33 cellular contexts compared by ENCODE assay signal in the genomic region with DNA sequence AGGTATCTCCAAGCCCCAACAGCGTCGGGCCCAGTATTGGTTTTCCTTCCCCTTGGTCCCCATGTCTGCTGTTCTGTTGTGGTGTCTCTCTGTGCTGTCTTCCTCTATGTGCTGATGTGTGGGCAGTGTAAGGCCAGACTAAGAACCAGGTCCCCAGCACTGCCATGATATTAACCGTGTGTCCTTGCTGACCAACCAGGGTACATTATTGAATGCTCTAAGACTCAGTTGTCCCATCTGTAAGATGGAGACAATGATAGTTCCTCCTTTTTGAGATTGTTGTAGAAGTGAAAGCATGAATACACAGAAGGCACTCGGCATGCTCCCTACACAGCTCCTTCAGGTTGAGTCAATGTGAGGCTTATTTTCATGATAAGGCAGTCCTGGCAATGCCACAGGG. TPM values are rescaled to one million over a fixed set of nuclear protein-coding genes. Genes with fewer than 3 reads are reported as not detected.
"Had no signal": no experiment of that assay in that cellular context is flagged by ENCODE, and none has a peak within 500 bp of the region (broad histone marks: within the 10 kb centered on the region; RNA-seq: fewer than 3 reads in every experiment).

No MANE protein-coding gene starts in this region.

- H3K27ac ChIP-seq: neutrophil, pancreas, psoas muscle, skin epidermis, suprapubic skin, testis, tibial artery, transverse colon, upper lobe of right lung, uterus had no signal

- H3K36me3 Mint-ChIP-seq: natural killer cell treated with Interleukin-12 subunit alpha and Interleukin-12 subunit beta and Interleukin-15 and Interleukin-18, amount 100 ng/mL, for 72 hours; stimulated activated memory B cell treated with anti-CD40 and anti-IgM and Interleukin-4, amounts not matched to agents 10 μg/mL and 1 μg/mL and 100 μg/mL, for 72 hours had no signal

- H3K9me3 ChIP-seq: neutrophil, pancreas, suprapubic skin, testis, tibial artery, upper lobe of right lung had no signal

- H3K4me3 ChIP-seq: pancreas, psoas muscle, skin epidermis, suprapubic skin, testis, tibial artery, transverse colon, upper lobe of right lung, uterus had no signal

- H3K9me3 Mint-ChIP-seq: natural killer cell treated with Interleukin-12 subunit alpha and Interleukin-12 subunit beta and Interleukin-15 and Interleukin-18, amount 100 ng/mL, for 72 hours; stimulated activated naive CD8-positive, alpha-beta T cell treated with anti-CD3 and anti-CD28 coated beads, Interleukin-15, amount 100 ng/mL, for 72 hours had no signal

- H3K27me3 ChIP-seq: neutrophil, pancreas, suprapubic skin, testis, tibial artery, upper lobe of right lung, uterus had no signal

- FAIRE-seq: pancreas had no signal

- DNase-seq: naive B cell; naive thymus-derived CD8-positive, alpha-beta T cell; nephron progenitor cell; nucleus accumbens; pancreas; psoas muscle; stimulated activated CD4-positive, alpha-beta T cell treated with anti-CD3 and anti-CD28 coated beads, Interleukin-1b, Interleukin-23, amount 100 ng/mL, for 48 hours; stimulated activated CD4-positive, alpha-beta T cell treated with anti-CD3 and anti-CD28 coated beads, Interleukin-4, amount 100 ng/mL, for 1 hour; stimulated activated CD4-positive, alpha-beta T cell treated with anti-CD3 and anti-CD28 coated beads, Interleukin-4, amount 100 ng/mL, for 4 hours; stimulated activated CD8-positive, alpha-beta memory T cell treated with anti-CD3 and anti-CD28 coated beads, Interleukin-4, amount 100 ng/mL, for 48 hours; stimulated activated naive CD4-positive, alpha-beta T cell; stimulated activated naive CD8-positive, alpha-beta T cell treated with anti-CD3 and anti-CD28 coated beads, Interleukin-15, amount 100 ng/mL, for 72 hours; stimulated activated naive CD8-positive, alpha-beta T cell treated with anti-CD3 and anti-CD28 coated beads, Interleukin-15, Interleukin-2, amounts not matched to agents 100 U/mL and 50 U/mL, for 24 hours; substantia nigra; testis; tibial artery; transverse colon; upper lobe of right lung; uterus had no signal

- H3K27ac Mint-ChIP-seq: naive thymus-derived CD8-positive, alpha-beta T cell; natural killer cell treated with Interleukin-12 subunit alpha and Interleukin-12 subunit beta and Interleukin-15 and Interleukin-18, amount 100 ng/mL, for 72 hours; nephron progenitor cell; progenitor cell of endocrine pancreas; stimulated activated memory B cell treated with anti-CD40 and anti-IgM and Interleukin-4, amounts not matched to agents 10 μg/mL and 1 μg/mL and 100 μg/mL, for 72 hours; stimulated activated naive CD8-positive, alpha-beta T cell treated with anti-CD3 and anti-CD28 coated beads, Interleukin-15, amount 100 ng/mL, for 72 hours; type B pancreatic cell had no signal

- H3K4me1 Mint-ChIP-seq: naive B cell; naive thymus-derived CD8-positive, alpha-beta T cell; neural crest cell; stimulated activated memory B cell treated with anti-CD40 and anti-IgM and Interleukin-4, amounts not matched to agents 10 μg/mL and 1 μg/mL and 100 μg/mL, for 72 hours; stimulated activated naive CD8-positive, alpha-beta T cell treated with anti-CD3 and anti-CD28 coated beads, Interleukin-15, amount 100 ng/mL, for 72 hours had no signal

- H3K4me3 Mint-ChIP-seq: naive thymus-derived CD8-positive, alpha-beta T cell; natural killer cell treated with Interleukin-12 subunit alpha and Interleukin-12 subunit beta and Interleukin-15 and Interleukin-18, amount 100 ng/mL, for 72 hours; nephron progenitor cell; neural crest cell; stimulated activated memory B cell treated with anti-CD40 and anti-IgM and Interleukin-4, amounts not matched to agents 10 μg/mL and 1 μg/mL and 100 μg/mL, for 72 hours; stimulated activated naive CD8-positive, alpha-beta T cell treated with anti-CD3 and anti-CD28 coated beads, Interleukin-15, amount 100 ng/mL, for 72 hours; type B pancreatic cell had no signal

- H3K4me1 ChIP-seq: psoas muscle, suprapubic skin, testis, upper lobe of right lung, uterus had no signal

- H3K36me3 ChIP-seq: pancreas, suprapubic skin, transverse colon, upper lobe of right lung, uterus had no signal

RNA-seq across cellular contexts. Expression of a gene that starts 29.0 kb away (rescaled TPM):
- total RNA-seq: naive thymus-derived CD8-positive, alpha-beta T cell; natural killer cell treated with Interleukin-12 subunit alpha and Interleukin-12 subunit beta and Interleukin-15 and Interleukin-18, amount 100 ng/mL, for 72 hours; neural crest cell; omental fat pad; osteocyte; progenitor cell of endocrine pancreas; psoas muscle; renal cortical epithelial cell; right cardiac atrium; sciatic nerve; suprapubic skin; upper lobe of right lung; urinary bladder; uterus had no signal
- polyA plus RNA-seq: naive thymus-derived CD8-positive, alpha-beta T cell; right cardiac atrium had no signal
